In the genomic region with DNA sequence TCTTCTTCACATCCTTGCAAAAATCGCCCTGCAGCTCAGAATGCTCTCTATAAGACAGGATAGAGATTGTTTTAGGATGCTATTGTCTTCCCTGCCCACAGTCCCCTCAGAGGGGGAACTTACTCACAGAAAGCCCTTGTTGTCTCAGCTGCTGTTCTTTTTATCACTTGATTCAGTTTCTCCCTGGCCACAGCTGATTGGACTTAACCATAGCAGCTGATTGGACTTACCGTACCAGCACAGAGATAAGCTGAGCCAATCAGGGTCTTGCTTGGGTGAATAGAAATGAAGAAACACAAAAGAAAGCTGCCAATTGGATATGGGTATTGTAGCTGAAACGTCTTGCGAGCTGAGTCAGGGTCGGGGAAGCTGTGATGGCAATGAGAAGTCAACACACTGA, we compare ENCODE assay signal across 26 cellular contexts.
DNase-seq lines count a peak whose midpoint lies in the region; ATAC-seq and TF ChIP-seq lines count a peak whose summit lies in the region.
"Had no signal": no experiment of that assay in that cellular context is flagged by ENCODE, and none has a peak within 500 bp of the region (broad histone marks: within the 10 kb centered on the region; RNA-seq: fewer than 3 reads in every experiment).

No MANE protein-coding gene starts in this region.

- H3K27me3 ChIP-seq in OCI-LY3 (ENCODE audit: low read depth, low read length) = no peaks in the 10 kb centered on the region
- no peaks in the 10 kb centered on the region for H3K27me3 ChIP-seq in gastrocnemius medialis
- H3K27me3 ChIP-seq: BLaER1 treated with 17β-estradiol and CSF1 and Interleukin-3, amounts not matched to agents 10 nM and 100 nM; body of pancreas; suprapubic skin; upper lobe of right lung had no signal

- TF ChIP-seq CTCF in OCI-LY3 (IDR thresholded peaks at IDR 0.05; ENCODE audit: low read depth, low read length) (no peak), gastrocnemius medialis (IDR thresholded peaks at IDR 0.05 in 4 of 5, conservative IDR thresholded peaks at IDR 0.05 in 1 of 5) (no peak)

- H3K9ac ChIP-seq in OCI-LY3 (ENCODE audit: low read length) = no peak overlapping the region
- H3K9ac ChIP-seq: BLaER1 treated with 17β-estradiol and CSF1 and Interleukin-3, amounts not matched to agents 10 nM and 100 nM had no signal

- no peaks in the 10 kb centered on the region for H3K4me1 Mint-ChIP-seq in activated T-cell treated with anti-CD3 and anti-CD28 coated beads, Interleukin-2, amount 50 U/mL, for 4 hours (ENCODE audit: low read depth)
- H3K4me1 Mint-ChIP-seq: activated CD4-positive, alpha-beta memory T cell treated with anti-CD3 and anti-CD28 coated beads, Interleukin-2, amount 10 ng/mL, durations not matched to agents 7 days and 5 days; stimulated activated memory B cell treated with anti-CD40 and anti-IgM and Interleukin-4, amounts not matched to agents 10 μg/mL and 1 μg/mL and 100 μg/mL, for 72 hours had no signal

- peaks cover 11% of the 10 kb centered on the region for H3K27me3 Mint-ChIP-seq in activated T-cell treated with anti-CD3 and anti-CD28 coated beads, Interleukin-2, amount 50 U/mL, for 4 hours (ENCODE audit: low read depth)

- H4K20me1 ChIP-seq in OCI-LY3 (ENCODE audit: insufficient read depth, low read length) = no peaks in the 10 kb centered on the region
- H4K20me1 ChIP-seq: BLaER1 treated with 17β-estradiol and CSF1 and Interleukin-3, amounts not matched to agents 10 nM and 100 nM had no signal

- no peak overlapping the region for H3K4me3 Mint-ChIP-seq in activated T-cell treated with anti-CD3 and anti-CD28 coated beads, Interleukin-2, amount 50 U/mL, for 4 hours
- H3K4me3 Mint-ChIP-seq: activated CD4-positive, alpha-beta memory T cell treated with anti-CD3 and anti-CD28 coated beads, Interleukin-2, amount 10 ng/mL, durations not matched to agents 7 days and 5 days; activated T-helper 1 cell treated with anti-CD3 and anti-CD28 coated beads, Interleukin-12 subunit alpha, Interleukin-12 subunit beta, Interleukin-2, Interleukin-4 antibody, amounts not matched to agents 30 ng/mL and 10 ng/mL and 1 ng/mL, durations not matched to agents 14 hours and 24 hours and 36 hours; stimulated activated memory B cell treated with anti-CD40 and anti-IgM and Interleukin-4, amounts not matched to agents 10 μg/mL and 1 μg/mL and 100 μg/mL, for 72 hours had no signal

- no peaks in the 10 kb centered on the region for H3K36me3 ChIP-seq in OCI-LY3 (replicated peaks; ENCODE audit: low read depth, low read length)
- H3K36me3 ChIP-seq in gastrocnemius medialis = no peaks in the 10 kb centered on the region
- H3K36me3 ChIP-seq: BLaER1 treated with 17β-estradiol and CSF1 and Interleukin-3, amounts not matched to agents 10 nM and 100 nM; HAP-1; left ventricle myocardium inferior; suprapubic skin; upper lobe of right lung had no signal

- in situ Hi-C loops in gastrocnemius medialis (cut with MboI; ENCODE audit: low sequenced_read_pairs in 4 of 4) = loop anchor here (25.0 kb wide), 1 partner anchor 279 kb away; no protein-coding TSS in a partner anchor

- no peak overlapping the region for H3K27ac ChIP-seq in OCI-LY3 (ENCODE audit: low read length)
- no peak overlapping the region for H3K27ac ChIP-seq in gastrocnemius medialis
- H3K27ac ChIP-seq: BLaER1 treated with 17β-estradiol and CSF1 and Interleukin-3, amounts not matched to agents 10 nM and 100 nM; body of pancreas; left ventricle myocardium inferior; PC-9; psoas muscle; suprapubic skin; upper lobe of right lung had no signal

- H3K9me3 ChIP-seq in OCI-LY3 (ENCODE audit: insufficient read depth, low read length) (no peaks in the 10 kb centered on the region), gastrocnemius medialis (no peaks in the 10 kb centered on the region)
- H3K9me3 ChIP-seq: body of pancreas, HAP-1, left ventricle myocardium inferior, psoas muscle, suprapubic skin, upper lobe of right lung had no signal

- H3K4me1 ChIP-seq in OCI-LY3 (ENCODE audit: low read length) (0 out of 2 replicates have a peak, but pooled peaks cover 3% of the 10 kb centered on the region), gastrocnemius medialis (no peaks in the 10 kb centered on the region)
- H3K4me1 ChIP-seq: body of pancreas, HAP-1, left ventricle myocardium inferior, psoas muscle, suprapubic skin, upper lobe of right lung had no signal

- DNase-seq in C1 segment of cervical spinal cord (lab: John Stamatoyannopoulos, UW) (peak in 9 of 14 donors; percentile 9 to 55 (median 22)), foreskin melanocyte (peak; percentile 17), nucleus accumbens (lab: John Stamatoyannopoulos, UW) (peak in 37 of 56 donors; percentile 4 to 66 (median 33)), NCI-H128 (lab: John Stamatoyannopoulos, UW; ENCODE audit: unreplicated experiment) (no peak), NCI-H2029 treated with DMSO at 0.1 percent for 48 hours (lab: John Stamatoyannopoulos, UW) (no peak), gastrocnemius medialis (no peak)
- DNase-seq in activated T-cell treated with anti-CD3 and anti-CD28 coated beads, Interleukin-2, amount 50 U/mL, for 4 hours = no peak
- DNase-seq: activated CD4-positive, alpha-beta memory T cell treated with anti-CD3 and anti-CD28 coated beads, Interleukin-2, amount 10 ng/mL, durations not matched to agents 7 days and 5 days; activated CD8-positive, alpha-beta memory T cell treated with anti-CD3 and anti-CD28 coated beads, Interleukin-2, amount 50 U/mL, for 4 hours; activated naive CD4-positive, alpha-beta T cell treated with Interleukin-2 at 50 U/mL for 16 hours; body of pancreas; DMS53; left ventricle myocardium inferior; NCI-H1436; NCI-H2107; occipital lobe; PC-9; psoas muscle; T-helper 2 cell; upper lobe of right lung had no signal

- TF ChIP-seq POLR2A in gastrocnemius medialis (IDR thresholded peaks at IDR 0.05) = no peak

- H3K36me3 Mint-ChIP-seq in activated T-cell treated with anti-CD3 and anti-CD28 coated beads, Interleukin-2, amount 50 U/mL, for 4 hours (ENCODE audit: insufficient read depth) = no peaks in the 10 kb centered on the region
- H3K36me3 Mint-ChIP-seq: stimulated activated memory B cell treated with anti-CD40 and anti-IgM and Interleukin-4, amounts not matched to agents 10 μg/mL and 1 μg/mL and 100 μg/mL, for 72 hours had no signal

- H3K4me3 ChIP-seq in OCI-LY3 (ENCODE audit: low read length) (no peak overlapping the region), gastrocnemius medialis (no peak overlapping the region)
- H3K4me3 ChIP-seq: BLaER1 treated with 17β-estradiol and CSF1 and Interleukin-3, amounts not matched to agents 10 nM and 100 nM; body of pancreas; HAP-1; left ventricle myocardium inferior; PC-9; psoas muscle; suprapubic skin; upper lobe of right lung had no signal

- H2AFZ ChIP-seq in OCI-LY3 (ENCODE audit: low read depth, low read length) = 0 out of 2 replicates have a peak overlapping the region, but pooled peaks have one; percentile 7
- H2AFZ ChIP-seq: PC-9 had no signal

- H3K4me2 ChIP-seq in OCI-LY3 (ENCODE audit: low read length) = no peak overlapping the region
- H3K4me2 ChIP-seq: BLaER1 treated with 17β-estradiol and CSF1 and Interleukin-3, amounts not matched to agents 10 nM and 100 nM; PC-9 had no signal

- intact Hi-C loops in gastrocnemius medialis (cut with DNase I; ENCODE audit: low total_unique reads) = no loop called here

- no peaks in the 10 kb centered on the region for H3K9me3 Mint-ChIP-seq in activated T-cell treated with anti-CD3 and anti-CD28 coated beads, Interleukin-2, amount 50 U/mL, for 4 hours
- H3K9me3 Mint-ChIP-seq: activated CD4-positive, alpha-beta memory T cell treated with anti-CD3 and anti-CD28 coated beads, Interleukin-2, amount 10 ng/mL, durations not matched to agents 7 days and 5 days; activated T-helper 1 cell treated with anti-CD3 and anti-CD28 coated beads, Interleukin-12 subunit alpha, Interleukin-12 subunit beta, Interleukin-2, Interleukin-4 antibody, amounts not matched to agents 30 ng/mL and 10 ng/mL and 1 ng/mL, durations not matched to agents 14 hours and 24 hours and 36 hours; stimulated activated memory B cell treated with anti-CD40 and anti-IgM and Interleukin-4, amounts not matched to agents 10 μg/mL and 1 μg/mL and 100 μg/mL, for 72 hours had no signal

- no peaks in the 10 kb centered on the region for H3K79me2 ChIP-seq in OCI-LY3 (ENCODE audit: low read length)

- ATAC-seq in gastrocnemius medialis = no peak
- ATAC-seq in activated T-cell treated with anti-CD3 and anti-CD28 coated beads, Interleukin-2, amount 50 U/mL, for 4 hours = no peak
- ATAC-seq: body of pancreas; psoas muscle; stimulated activated memory B cell treated with anti-CD40 and anti-IgM and Interleukin-4, amounts not matched to agents 10 μg/mL and 1 μg/mL and 100 μg/mL, for 72 hours; upper lobe of right lung had no signal

Comparison
In these comparisons a context has a peak if more than half of its experiments do, and no peak if none do; other contexts are left out.
1. DNase-seq: peak in C1 segment of cervical spinal cord (9 of 14), foreskin melanocyte (single experiment) and nucleus accumbens (37 of 56); none in NCI-H128 (single experiment), NCI-H2029 treated with DMSO at 0.1 percent for 48 hours (single experiment), gastrocnemius medialis (0 of 2) and activated T-cell treated with anti-CD3 and anti-CD28 coated beads, Interleukin-2, amount 50 U/mL, for 4 hours (single experiment).